Comparison of ENCODE assay signal across 9 cellular contexts in genomic region chr15:52790166-52790708, GRCh38. TPM values are rescaled to one million over a fixed set of nuclear protein-coding genes. Genes with fewer than 3 reads are reported as not detected.
DNase-seq lines count a peak whose midpoint lies in the region; ATAC-seq and TF ChIP-seq lines count a peak whose summit lies in the region.
"Had no signal": no experiment of that assay in that cellular context is flagged by ENCODE, and none has a peak within 500 bp of the region (broad histone marks: within the 10 kb centered on the region; RNA-seq: fewer than 3 reads in every experiment).

Gene ONECUT1, minus strand, starts transcription at chr15:52790336. Its CDS starts 452 bp downstream, at chr15:52789884.

- no peak within 1 kb of the TSS for H3K27ac Mint-ChIP-seq in neural progenitor cell

- H3K9ac ChIP-seq in neural progenitor cell: no peak within 1 kb of the TSS

- H3K4me1 Mint-ChIP-seq in neural progenitor cell: peaks cover 41% of the 10 kb centered on the region

- H2AFZ ChIP-seq in neural progenitor cell (replicated peaks): peak within 1 kb of the TSS; percentile 86

- H3K79me2 ChIP-seq in neural progenitor cell (ENCODE audit: low read depth): no peaks in the 10 kb centered on the region

- intact Hi-C loops in vagina (cut with DNase I): no loop called here

- H3F3A ChIP-seq in neural progenitor cell (ENCODE audit: low read depth): peaks cover 7% of the 10 kb centered on the region

- peaks cover 13% of the 10 kb centered on the region for H3K9me3 Mint-ChIP-seq in neural progenitor cell

- no peak for TF ChIP-seq CTCF in fibroblast of the aortic adventitia (IDR thresholded peaks at IDR 0.05; ENCODE audit: insufficient read depth, low read length)
- no peak for TF ChIP-seq CTCF in neural progenitor cell (IDR thresholded peaks at IDR 0.05)
- no peak for TF ChIP-seq CTCF in vagina (IDR thresholded peaks at IDR 0.05)

- H3K4me2 ChIP-seq in neural progenitor cell: peak within 1 kb of the TSS; percentile 87

- H3K4me1 ChIP-seq in neural progenitor cell (peaks cover 28% of the 10 kb centered on the region), vagina (peaks cover 34% of the 10 kb centered on the region)

- H3K4me3 ChIP-seq in fibroblast of the aortic adventitia (ENCODE audit: low read depth, low read length) (peak within 1 kb of the TSS; percentile 60), neural progenitor cell (peak within 1 kb of the TSS; percentile 57), vagina (peak within 1 kb of the TSS; percentile 46 to 49)

- H3K9me3 ChIP-seq in neural progenitor cell (ENCODE audit: low read depth): no peaks in the 10 kb centered on the region
- no peaks in the 10 kb centered on the region for H3K9me3 ChIP-seq in vagina

- H3K27me3 ChIP-seq in neural progenitor cell (peaks cover 98% of the 10 kb centered on the region), vagina (peaks cover 31% of the 10 kb centered on the region)

- peaks cover 75% of the 10 kb centered on the region for H3K27me3 Mint-ChIP-seq in neural progenitor cell (ENCODE audit: insufficient read depth, low read depth)

- H3K36me3 ChIP-seq in neural progenitor cell (no peaks in the 10 kb centered on the region), vagina (no peaks in the 10 kb centered on the region)

- no peak for TF ChIP-seq POLR2A in vagina (IDR thresholded peaks at IDR 0.05)

- H3K4me3 Mint-ChIP-seq in neural progenitor cell: peak within 1 kb of the TSS; percentile 90

- H3K27ac ChIP-seq in neural progenitor cell (no peak within 1 kb of the TSS), vagina (no peak within 1 kb of the TSS)

- H3K36me3 Mint-ChIP-seq in neural progenitor cell: peaks cover 2% of the 10 kb centered on the region

- peak; percentile 45 for DNase-seq in Ammon's horn (ENCODE audit: low spot score)
- DNase-seq in NCI-H460 (ENCODE audit: extremely low read depth, low read depth): peak; percentile 67
- peak; percentile 85 for DNase-seq in activated CD8-positive, alpha-beta memory T cell treated with anti-CD3 and anti-CD28 coated beads, Interleukin-2, amount 50 U/mL, for 48 hours
- peak; percentile 11 for DNase-seq in fibroblast of the aortic adventitia (ENCODE audit: low read depth)
- peak; percentile 91 for DNase-seq in neural progenitor cell (ENCODE audit: low spot score)
- DNase-seq in vagina (ENCODE audit: extremely low spot score in 2 of 2): no peak

- ATAC-seq in GM18858 (IDR thresholded peaks at IDR 0.05; ENCODE audit: unreplicated experiment) (peak; percentile 79), HG03064 (IDR thresholded peaks at IDR 0.05; ENCODE audit: low read depth, unreplicated experiment) (peak; percentile 56)

- H4K20me1 ChIP-seq in neural progenitor cell (ENCODE audit: low read depth): peaks cover 39% of the 10 kb centered on the region

RNA-seq across cellular contexts. Expression of gene ONECUT1, which starts in this region (rescaled TPM):
- 0.61 and 1.1 TPM in 2 replicates for total RNA-seq in NCI-H460 (2014; rRNA removed; shearing (Covaris generic))
- 2.3 TPM in 1 of 2 replicates, not detected in the other for polyA plus RNA-seq in NCI-H460 (2014; cell fraction: nucleus; rRNA removed)
- total RNA-seq in fibroblast of the aortic adventitia (ENCODE audit: low replicate concordance) (not detected in 2 replicates), neural progenitor cell (ENCODE audit: low replicate concordance) (1.5 TPM in 2 replicates), vagina (not detected)
- total RNA-seq: subcutaneous adipose tissue had no signal

Comparison
In these comparisons a context has a peak if more than half of its experiments do, and no peak if none do; other contexts are left out.
1. Peak in DNase-seq and H3K4me3 ChIP-seq in fibroblast of the aortic adventitia; RNA of the gene not detected or under 1 TPM.
2. DNase-seq: peak in Ammon's horn (single experiment), NCI-H460 (single experiment), activated CD8-positive, alpha-beta memory T cell treated with anti-CD3 and anti-CD28 coated beads, Interleukin-2, amount 50 U/mL, for 48 hours (single experiment) and neural progenitor cell (single experiment); none in vagina (0 of 2).
3. Peak in every context shown above with its lines, with median percentiles within 50 percentile points of each other: H3K4me3 ChIP-seq.